Comparison of ENCODE assay signal across 9 cellular contexts in genomic region chr19:39351537-39352037, GRCh38. TPM values are rescaled to one million over a fixed set of nuclear protein-coding genes. Genes with fewer than 3 reads are reported as not detected.
A peak's percentile ranks its signal among the peaks of the same experiment; 100 is the strongest.
DNase-seq lines count a peak whose midpoint lies in the region; ATAC-seq and TF ChIP-seq lines count a peak whose summit lies in the region.
"Had no signal": no experiment of that assay in that cellular context is flagged by ENCODE, and none has a peak within 500 bp of the region (broad histone marks: within the 10 kb centered on the region; RNA-seq: fewer than 3 reads in every experiment).

No MANE protein-coding gene starts in this region.

- H3K4me1 Mint-ChIP-seq in activated CD8-positive, alpha-beta T cell treated with anti-CD3 and anti-CD28 coated beads, Interleukin-2, amount 10 ng/mL, durations not matched to agents 7 days and 5 days (ENCODE audit: low read depth), result peaks cover 29% of the 10 kb centered on the region

- no peaks in the 10 kb centered on the region for H3K4me1 ChIP-seq in muscle layer of duodenum (ENCODE audit: control insufficient read depth in 1 of 2, insufficient read depth in 2 of 2, low read length in 2 of 2)

- no peak overlapping the region for H3K4me3 Mint-ChIP-seq in activated CD8-positive, alpha-beta T cell treated with anti-CD3 and anti-CD28 coated beads, Interleukin-2, amount 10 ng/mL, durations not matched to agents 7 days and 5 days

- CTCF ChIA-PET in activated CD8-positive, alpha-beta T cell treated with anti-CD3 and anti-CD28 coated beads, Interleukin-2, amount 10 ng/mL, durations not matched to agents 7 days and 5 days (lab: Charles Lee), result interaction anchor here (1.3 kb wide), 2 partner anchors 9 to 23 kb away, joined by 6 to 8 read pairs; partner anchors contain the start of gene SAMD4B

- peaks cover 37% of the 10 kb centered on the region for H3K36me3 Mint-ChIP-seq in activated CD8-positive, alpha-beta T cell treated with anti-CD3 and anti-CD28 coated beads, Interleukin-2, amount 10 ng/mL, durations not matched to agents 7 days and 5 days (ENCODE audit: low read depth)

- peak; percentile 65 for DNase-seq in GM06990 (ENCODE audit: extremely low read depth, insufficient read length)
- peak; percentile 58 for DNase-seq in activated CD8-positive, alpha-beta T cell treated with anti-CD3 and anti-CD28 coated beads, Interleukin-2, amount 10 ng/mL, durations not matched to agents 7 days and 5 days
- no peak for DNase-seq in NCI-H524 treated with DMSO at 0.1 percent for 48 hours (lab: John Stamatoyannopoulos, UW)
- no peak for DNase-seq in cerebellar nuclear complex (lab: John Stamatoyannopoulos, UW)
- no peak for DNase-seq in HuH-7.5 (ENCODE audit: low spot score)
- no peak for DNase-seq in middle frontal gyrus (ENCODE audit: extremely low spot score, low spot score)

- H3K36me3 ChIP-seq in GM06990 (ENCODE audit: control insufficient read depth, insufficient read depth, low read length) (peaks cover 16% of the 10 kb centered on the region), muscle layer of duodenum (ENCODE audit: control insufficient read depth in 1 of 2, insufficient read depth in 2 of 2, low read length in 2 of 2) (peaks cover 39 to 42% of the 10 kb centered on the region in 2 donors)

- peak; percentile 44 for TF ChIP-seq CTCF in GM06990 (IDR thresholded peaks at IDR 0.05; ENCODE audit: insufficient read depth, low read length, poor library complexity, severe bottlenecking)

- ATAC-seq in GM21576 (IDR thresholded peaks at IDR 0.05; ENCODE audit: unreplicated experiment), result peak; percentile 49
- peak; percentile 68 for ATAC-seq in activated CD8-positive, alpha-beta T cell treated with anti-CD3 and anti-CD28 coated beads, Interleukin-2, amount 10 ng/mL, durations not matched to agents 7 days and 5 days

- no peaks in the 10 kb centered on the region for H3K27me3 Mint-ChIP-seq in activated CD8-positive, alpha-beta T cell treated with anti-CD3 and anti-CD28 coated beads, Interleukin-2, amount 10 ng/mL, durations not matched to agents 7 days and 5 days (ENCODE audit: low read depth)

- peak overlapping the region; percentile 54 for H3K27ac ChIP-seq in muscle layer of duodenum (ENCODE audit: low read length)

- H3K4me3 ChIP-seq in GM06990 (replicated peaks; ENCODE audit: low read depth, low read length), result no peak overlapping the region
- H3K4me3 ChIP-seq in muscle layer of duodenum (ENCODE audit: low read depth in 1 of 2, low read length in 2 of 2), result no peak overlapping the region

- H3K27ac Mint-ChIP-seq in activated CD8-positive, alpha-beta T cell treated with anti-CD3 and anti-CD28 coated beads, Interleukin-2, amount 10 ng/mL, durations not matched to agents 7 days and 5 days, result peak overlapping the region; percentile 41

- POLR2A ChIA-PET in activated CD8-positive, alpha-beta T cell treated with anti-CD3 and anti-CD28 coated beads, Interleukin-2, amount 10 ng/mL, durations not matched to agents 7 days and 5 days (lab: Charles Lee), result interaction anchor here (0.5 to 1.2 kb wide), 2 partner anchors 84 to 94 kb away, joined by 3 read pairs; partner anchors contain the start of genes RPS16 and SUPT5H

- H3K9me3 Mint-ChIP-seq in activated CD8-positive, alpha-beta T cell treated with anti-CD3 and anti-CD28 coated beads, Interleukin-2, amount 10 ng/mL, durations not matched to agents 7 days and 5 days (ENCODE audit: insufficient read depth), result no peaks in the 10 kb centered on the region

- H3K27me3 ChIP-seq in GM06990 (replicated peaks; ENCODE audit: control insufficient read depth, insufficient read depth, low read length) (no peaks in the 10 kb centered on the region), muscle layer of duodenum (ENCODE audit: low read depth, low read length) (no peaks in the 10 kb centered on the region)

- no peaks in the 10 kb centered on the region for H3K9me3 ChIP-seq in muscle layer of duodenum (ENCODE audit: control insufficient read depth in 1 of 2, low read length in 2 of 2)

RNA-seq across cellular contexts. Expression of gene SAMD4B, which starts 9.4 kb away (rescaled TPM):
- total RNA-seq in activated CD8-positive, alpha-beta T cell treated with anti-CD3 and anti-CD28 coated beads, Interleukin-2, amount 10 ng/mL, durations not matched to agents 7 days and 5 days, result 10 to 100 TPM; 43.7 to 44.5 TPM

RNA-seq across cellular contexts. Expression of gene GMFG, which starts 15.7 kb away (rescaled TPM):
- 100 to 1,000 TPM; 471 to 482 TPM for total RNA-seq in activated CD8-positive, alpha-beta T cell treated with anti-CD3 and anti-CD28 coated beads, Interleukin-2, amount 10 ng/mL, durations not matched to agents 7 days and 5 days
- total RNA-seq: H1 had no signal

RNA-seq across cellular contexts. Expression of gene LRFN1, which starts 30.9 kb away (rescaled TPM):
- total RNA-seq in activated CD8-positive, alpha-beta T cell treated with anti-CD3 and anti-CD28 coated beads, Interleukin-2, amount 10 ng/mL, durations not matched to agents 7 days and 5 days, result 1 to 10 TPM; 8.0 to 8.3 TPM

RNA-seq across cellular contexts. Expression of gene PAF1, which starts 39.3 kb away (rescaled TPM):
- total RNA-seq in activated CD8-positive, alpha-beta T cell treated with anti-CD3 and anti-CD28 coated beads, Interleukin-2, amount 10 ng/mL, durations not matched to agents 7 days and 5 days, result 10 to 100 TPM; 48.2 to 48.9 TPM

RNA-seq across cellular contexts. Expression of gene MED29, which starts 39.6 kb away (rescaled TPM):
- 10 to 100 TPM; 32.6 to 39.3 TPM for total RNA-seq in activated CD8-positive, alpha-beta T cell treated with anti-CD3 and anti-CD28 coated beads, Interleukin-2, amount 10 ng/mL, durations not matched to agents 7 days and 5 days

Comparison
In these comparisons a context has a peak if more than half of its experiments do, and no peak if none do; other contexts are left out.
1. DNase-seq: peak in GM06990 (single experiment) and activated CD8-positive, alpha-beta T cell treated with anti-CD3 and anti-CD28 coated beads, Interleukin-2, amount 10 ng/mL, durations not matched to agents 7 days and 5 days (single experiment); none in NCI-H524 treated with DMSO at 0.1 percent for 48 hours (single experiment), cerebellar nuclear complex (0 of 2), HuH-7.5 (single experiment) and middle frontal gyrus (single experiment).